Comparison of ENCODE assay signal across 27 cellular contexts in the genomic region with DNA sequence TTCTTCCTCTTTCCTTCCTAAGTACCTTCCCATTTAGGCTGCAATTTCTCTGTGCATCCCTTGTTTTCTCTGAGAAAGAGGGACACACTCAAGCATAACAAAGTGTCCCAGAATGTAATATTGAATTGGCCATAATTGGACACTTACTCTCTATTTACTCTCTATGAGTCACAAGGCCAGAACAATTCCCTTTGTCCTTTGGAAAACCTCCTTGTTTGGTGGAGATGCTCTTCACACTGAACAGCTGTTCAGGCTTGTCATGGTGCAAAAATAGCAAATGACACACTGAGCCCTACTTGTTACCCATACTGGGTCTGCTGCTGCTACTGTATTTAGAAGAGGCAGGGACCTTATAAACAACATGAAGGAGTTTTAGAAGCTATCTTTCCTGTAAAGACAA.
A peak's percentile ranks its signal among the peaks of the same experiment; 100 is the strongest.
DNase-seq lines count a peak whose midpoint lies in the region; ATAC-seq, FAIRE-seq and TF ChIP-seq lines count a peak whose summit lies in the region.
"Had no signal": no experiment of that assay in that cellular context is flagged by ENCODE, and none has a peak within 500 bp of the region (broad histone marks: within the 10 kb centered on the region; RNA-seq: fewer than 3 reads in every experiment).

No MANE protein-coding gene starts in this region.

- FAIRE-seq in astrocyte (lab: Jason Lieb, UNC): no peak
- FAIRE-seq: kidney had no signal

- DNase-seq in LHCN-M2 (ENCODE audit: low read depth) (peak; percentile 92), NCI-H345 treated with DMSO at 0.1 percent for 48 hours (lab: John Stamatoyannopoulos, UW; ENCODE audit: unreplicated experiment) (peak; percentile 67), astrocyte (ENCODE audit: low read depth) (peak; percentile 4), putamen (ENCODE audit: low spot score) (peak; percentile 2), 8988T (no peak), NCI-H1048 (lab: John Stamatoyannopoulos, UW) (no peak)
- DNase-seq: activated CD4-positive, alpha-beta T cell treated with anti-CD3 and anti-CD28 coated beads, Interleukin-2, amount 10 ng/mL, durations not matched to agents 24 days and 14 days; CD4-positive, alpha-beta memory T cell; cerebellar nuclear complex; kidney; lower lobe of right lung; NCI-H1694 treated with DMSO at 0.1 percent for 48 hours; NCI-H446; retina; RPMI8226; stimulated activated CD4-positive, alpha-beta T cell treated with anti-CD3 and anti-CD28 coated beads, Interleukin-12 subunit alpha, Interleukin-12 subunit beta, amount 100 ng/mL, for 4 hours; stimulated activated CD4-positive, alpha-beta T cell treated with anti-CD3 and anti-CD28 coated beads, Interleukin-4, amount 100 ng/mL, for 4 hours; stimulated activated naive CD8-positive, alpha-beta T cell treated with anti-CD3 and anti-CD28 coated beads, Interleukin-15, Interleukin-2, amounts not matched to agents 100 U/mL and 50 U/mL, for 24 hours; thyroid gland had no signal

- ATAC-seq in GM18498 (IDR thresholded peaks at IDR 0.05; ENCODE audit: unreplicated experiment): no peak
- ATAC-seq in GM19395 (IDR thresholded peaks at IDR 0.05; ENCODE audit: unreplicated experiment): no peak
- ATAC-seq: activated T-helper 17 cell treated with anti-CD3 and anti-CD28 coated beads, Interleukin-2, amount 50 U/mL, for 72 hours; gastroesophageal sphincter; lower lobe of right lung; SK-N-SH treated with all-trans-retinoic acid at 6 μM for 48 hours; stimulated activated naive CD8-positive, alpha-beta T cell treated with anti-CD3 and anti-CD28 coated beads, Interleukin-15, Interleukin-2, amounts not matched to agents 100 U/mL and 50 U/mL, for 24 hours had no signal

- no peaks in the 10 kb centered on the region for H3K79me2 ChIP-seq in astrocyte (ENCODE audit: insufficient read depth, low read length)

- no peaks in the 10 kb centered on the region for H3K27me3 ChIP-seq in astrocyte (ENCODE audit: insufficient read depth, low read length)
- H3K27me3 ChIP-seq: gastroesophageal sphincter, neutrophil, thyroid gland had no signal

- H3K36me3 Mint-ChIP-seq in astrocyte (ENCODE audit: low read depth, unreplicated experiment): no peaks in the 10 kb centered on the region
- H3K36me3 Mint-ChIP-seq: activated naive CD8-positive, alpha-beta T cell; CD4-positive, alpha-beta memory T cell had no signal

- no peak overlapping the region for H3K9ac ChIP-seq in astrocyte (ENCODE audit: low read length)

- H3K4me2 ChIP-seq in astrocyte (ENCODE audit: low read length): no peak overlapping the region

- H3K4me1 ChIP-seq in astrocyte (ENCODE audit: insufficient read depth, low read length): no peaks in the 10 kb centered on the region
- H3K4me1 ChIP-seq: gastroesophageal sphincter, lower lobe of right lung, thyroid gland had no signal

- no peaks in the 10 kb centered on the region for H3K4me1 Mint-ChIP-seq in astrocyte (ENCODE audit: low read depth, unreplicated experiment)
- H3K4me1 Mint-ChIP-seq: activated CD4-positive, alpha-beta T cell treated with anti-CD3 and anti-CD28 coated beads, Interleukin-2, amount 10 ng/mL, durations not matched to agents 24 days and 14 days; activated T-helper 17 cell treated with anti-CD3 and anti-CD28 coated beads, Interleukin-2, amount 50 U/mL, for 72 hours; CD4-positive, alpha-beta memory T cell had no signal

- no peak overlapping the region for H3K4me3 Mint-ChIP-seq in astrocyte (ENCODE audit: unreplicated experiment)
- H3K4me3 Mint-ChIP-seq: activated CD4-positive, alpha-beta T cell treated with anti-CD3 and anti-CD28 coated beads, Interleukin-2, amount 10 ng/mL, durations not matched to agents 24 days and 14 days; activated naive CD8-positive, alpha-beta T cell; activated T-helper 17 cell treated with anti-CD3 and anti-CD28 coated beads, Interleukin-2, amount 50 U/mL, for 72 hours; CD4-positive, alpha-beta memory T cell had no signal

- H3K27ac Mint-ChIP-seq in astrocyte (ENCODE audit: unreplicated experiment): no peak overlapping the region
- H3K27ac Mint-ChIP-seq: activated CD4-positive, alpha-beta T cell treated with anti-CD3 and anti-CD28 coated beads, Interleukin-2, amount 10 ng/mL, durations not matched to agents 24 days and 14 days; activated naive CD8-positive, alpha-beta T cell; activated T-helper 17 cell treated with anti-CD3 and anti-CD28 coated beads, Interleukin-2, amount 50 U/mL, for 72 hours; CD4-positive, alpha-beta memory T cell had no signal

- no peaks in the 10 kb centered on the region for H3K9me3 ChIP-seq in astrocyte (ENCODE audit: insufficient read depth, low read depth, low read length)
- H3K9me3 ChIP-seq: neutrophil, thyroid gland had no signal

- no peak for TF ChIP-seq CTCF in astrocyte (IDR thresholded peaks at IDR 0.05; ENCODE audit: insufficient read depth, low read depth, low read length)

- H3K4me3 ChIP-seq in astrocyte (ENCODE audit: insufficient read depth, low read depth, low read length): no peak overlapping the region
- H3K4me3 ChIP-seq: gastroesophageal sphincter, lower lobe of right lung, thyroid gland had no signal

- peaks cover 6% of the 10 kb centered on the region for H3K9me3 Mint-ChIP-seq in astrocyte (ENCODE audit: unreplicated experiment)

- no peak overlapping the region for H2AFZ ChIP-seq in astrocyte (ENCODE audit: low read depth, low read length)

- no peaks in the 10 kb centered on the region for H3K27me3 Mint-ChIP-seq in astrocyte (ENCODE audit: low read depth, unreplicated experiment)
- H3K27me3 Mint-ChIP-seq: activated CD4-positive, alpha-beta T cell treated with anti-CD3 and anti-CD28 coated beads, Interleukin-2, amount 10 ng/mL, durations not matched to agents 24 days and 14 days; activated naive CD8-positive, alpha-beta T cell; CD4-positive, alpha-beta memory T cell had no signal

- no peak overlapping the region for H3K27ac ChIP-seq in astrocyte (ENCODE audit: low read depth, low read length)
- H3K27ac ChIP-seq: gastroesophageal sphincter, lower lobe of right lung, neutrophil, thyroid gland, VCaP had no signal

- no peaks in the 10 kb centered on the region for H4K20me1 ChIP-seq in astrocyte (ENCODE audit: insufficient read depth, low read length)

- H3K36me3 ChIP-seq in astrocyte (ENCODE audit: insufficient read depth, low read length): no peaks in the 10 kb centered on the region
- H3K36me3 ChIP-seq: gastroesophageal sphincter, lower lobe of right lung, neutrophil, thyroid gland had no signal

Comparison
In these comparisons a context has a peak if more than half of its experiments do, and no peak if none do; other contexts are left out.
1. DNase-seq: peak in LHCN-M2 (single experiment), NCI-H345 treated with DMSO at 0.1 percent for 48 hours (single experiment), astrocyte (single experiment) and putamen (single experiment); none in 8988T (single experiment) and NCI-H1048 (single experiment).